Comparison of ENCODE assay signal across 8 cellular contexts in genomic region chr3:45167011-45167911, GRCh38.
DNase-seq lines count a peak whose midpoint lies in the region; ATAC-seq and TF ChIP-seq lines count a peak whose summit lies in the region.

No MANE protein-coding gene starts in this region.

- peaks cover 5 to 14% of the 10 kb centered on the region in 2 donors for H3K4me1 ChIP-seq in mucosa of rectum (ENCODE audit: control insufficient read depth in 2 of 2, insufficient read depth in 2 of 2, low read length in 2 of 2)

- H3K4me3 ChIP-seq in mucosa of rectum (ENCODE audit: low read length in 2 of 2): peak overlapping the region; percentile 33 to 45

- no peaks in the 10 kb centered on the region for H3K27me3 ChIP-seq in mucosa of rectum (ENCODE audit: control insufficient read depth in 2 of 2, insufficient read depth in 2 of 2, low read length in 2 of 2)

- DNase-seq in NOMO-1 treated with DMSO at 0.1 percent for 48 hours (lab: John Stamatoyannopoulos, UW; ENCODE audit: unreplicated experiment): peak; percentile 97
- DNase-seq in activated T-cell treated with anti-CD3 and anti-CD28 coated beads for 1 hour (ENCODE audit: low read depth): peak; percentile 71
- DNase-seq in epithelial cell of prostate (ENCODE audit: low read depth, low spot score): peak; percentile 94
- DNase-seq in stimulated activated CD8-positive, alpha-beta memory T cell treated with anti-CD3 and anti-CD28 coated beads, Interleukin-4, amount 100 ng/mL, for 24 hours (ENCODE audit: low read depth): peak; percentile 75

- H3K27ac ChIP-seq in epithelial cell of prostate (peak overlapping the region; percentile 95), mucosa of rectum (ENCODE audit: low read depth in 2 of 2, low read length in 2 of 2) (peak overlapping the region; percentile 73 to 74)

- no peaks in the 10 kb centered on the region for H3K9me3 ChIP-seq in mucosa of rectum (ENCODE audit: control insufficient read depth in 2 of 2, low read length in 2 of 2)

- H3K9ac ChIP-seq in mucosa of rectum (ENCODE audit: low read depth in 1 of 2, low read length in 2 of 2): peak overlapping the region; percentile 23 to 29

- ATAC-seq in HG03457 (IDR thresholded peaks at IDR 0.05; ENCODE audit: unreplicated experiment): peak; percentile 63
- ATAC-seq in HG03135 (IDR thresholded peaks at IDR 0.05; ENCODE audit: unreplicated experiment): no peak

- peak; percentile 23 for TF ChIP-seq POLR2A in GM18526 (IDR thresholded peaks at IDR 0.05; ENCODE audit: extremely low read depth, insufficient read length)

- H3K36me3 ChIP-seq in mucosa of rectum (ENCODE audit: control insufficient read depth in 2 of 2, insufficient read depth in 2 of 2, low read length in 2 of 2): no peaks in the 10 kb centered on the region
